Comparison of ENCODE assay signal across 18 cellular contexts in the genomic region with DNA sequence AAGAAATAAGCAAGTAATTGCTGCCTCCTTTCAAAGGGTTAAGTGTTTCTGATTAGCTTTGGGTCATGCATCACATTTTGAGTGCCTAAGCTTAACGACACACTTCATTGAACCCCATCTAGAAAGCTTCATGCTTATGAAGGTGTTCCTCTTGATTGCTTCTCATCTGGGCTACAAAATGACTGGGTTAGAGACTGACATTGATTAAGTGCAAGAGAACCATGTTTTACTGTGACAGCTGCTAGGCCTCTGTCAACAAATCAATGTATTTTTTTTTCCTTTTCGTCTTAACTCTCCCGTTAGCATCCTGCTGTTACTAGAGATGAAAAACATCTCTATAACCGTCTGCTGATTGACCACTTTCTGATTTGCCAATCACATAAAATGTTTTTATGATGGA.
"Had no signal": no experiment of that assay in that cellular context is flagged by ENCODE, and none has a peak within 500 bp of the region (broad histone marks: within the 10 kb centered on the region; RNA-seq: fewer than 3 reads in every experiment).

No MANE protein-coding gene starts in this region.

- ATAC-seq: activated naive CD4-positive, alpha-beta T cell treated with anti-CD3 and anti-CD28 coated beads, Interleukin-2, amount 50 U/mL, for 72 hours; activated T-cell treated with anti-CD3 and anti-CD28 coated beads, Interleukin-2, amount 50 U/mL, for 72 hours; left lung; upper lobe of right lung had no signal

- DNase-seq: activated CD4-positive, alpha-beta T cell treated with anti-CD3 and anti-CD28 coated beads for 1 hour; activated gamma-delta T cell; activated T-cell treated with anti-CD3 and anti-CD28 coated beads, Interleukin-2, amount 50 U/mL, for 72 hours; adrenal gland; cerebellar nuclear complex; cortex of kidney; erythroblast; foreskin melanocyte; hypothalamus; islet precursor cell; left lung; occipital lobe; posterior cingulate gyrus; stimulated activated CD8-positive, alpha-beta memory T cell treated with anti-CD3 and anti-CD28 coated beads, Interleukin-4, amount 100 ng/mL, for 48 hours; stimulated activated naive CD4-positive, alpha-beta T cell; upper lobe of right lung; WERI-Rb-1 had no signal
